ENCODE assay signal across 12 cellular contexts in genomic region chr3:108305484-108306172, GRCh38. TPM values are rescaled to one million over a fixed set of nuclear protein-coding genes. Genes with fewer than 3 reads are reported as not detected.
A peak's percentile ranks its signal among the peaks of the same experiment; 100 is the strongest.
DNase-seq lines count a peak whose midpoint lies in the region; ATAC-seq and TF ChIP-seq lines count a peak whose summit lies in the region.
"Had no signal": no experiment of that assay in that cellular context is flagged by ENCODE, and none has a peak within 500 bp of the region (broad histone marks: within the 10 kb centered on the region; RNA-seq: fewer than 3 reads in every experiment).

No MANE protein-coding gene starts in this region.

- H3K36me3 ChIP-seq in heart left ventricle (no peaks in the 10 kb centered on the region), left ventricle myocardium inferior (no peaks in the 10 kb centered on the region), Peyer's patch (no peaks in the 10 kb centered on the region)
- H3K36me3 ChIP-seq: BLaER1 treated with 17β-estradiol and CSF1 and Interleukin-3, amounts not matched to agents 10 nM and 100 nM; neural progenitor cell had no signal

- H3K4me3 ChIP-seq in heart left ventricle (no peak overlapping the region), left ventricle myocardium inferior (no peak overlapping the region), Peyer's patch (no peak overlapping the region)
- H3K4me3 ChIP-seq: BLaER1 treated with 17β-estradiol and CSF1 and Interleukin-3, amounts not matched to agents 10 nM and 100 nM; neural progenitor cell had no signal

- H3K4me1 ChIP-seq in heart left ventricle (no peaks in the 10 kb centered on the region), left ventricle myocardium inferior (no peaks in the 10 kb centered on the region), Peyer's patch (peaks cover 0 to 12% (median 0%) of the 10 kb centered on the region in 4 donors)

- H3K9me3 ChIP-seq in heart left ventricle, result peaks cover 0 to 14% (median 0%) of the 10 kb centered on the region in 12 donors
- peaks cover 12% of the 10 kb centered on the region for H3K9me3 ChIP-seq in left ventricle myocardium inferior (replicated peaks)
- peaks cover 0 to 5% (median 0%) of the 10 kb centered on the region in 4 donors for H3K9me3 ChIP-seq in Peyer's patch

- TF ChIP-seq CTCF in heart left ventricle (IDR thresholded peaks at IDR 0.05) (no peak), left ventricle myocardium inferior (IDR thresholded peaks at IDR 0.05; ENCODE audit: borderline replicate concordance) (no peak), Peyer's patch (IDR thresholded peaks at IDR 0.05) (no peak)

- peak in 3 of 4 donors; percentile 47 to 73 (median 70) for ATAC-seq in heart left ventricle
- no peak for ATAC-seq in HG02763 (IDR thresholded peaks at IDR 0.05; ENCODE audit: unreplicated experiment)
- no peak for ATAC-seq in GM18909 (IDR thresholded peaks at IDR 0.05; ENCODE audit: poor library complexity, unreplicated experiment)
- no peak for ATAC-seq in HG02571 (IDR thresholded peaks at IDR 0.05; ENCODE audit: unreplicated experiment)

- intact Hi-C loops in heart left ventricle (cut with DNase I) (no loop called here), left ventricle myocardium inferior (cut with micrococcal nuclease) (no loop called here)

- H3K27ac ChIP-seq in heart left ventricle (no peak overlapping the region), left ventricle myocardium inferior (replicated peaks) (no peak overlapping the region), Peyer's patch (peak overlapping the region in 2 of 4 donors; percentile 39 to 40)
- H3K27ac ChIP-seq: BLaER1 treated with 17β-estradiol and CSF1 and Interleukin-3, amounts not matched to agents 10 nM and 100 nM; neural progenitor cell had no signal

- TF ChIP-seq POLR2A in heart left ventricle (IDR thresholded peaks at IDR 0.05) (no peak), Peyer's patch (IDR thresholded peaks at IDR 0.05) (no peak)

- peak in 1 of 5 donors; percentile 35 for DNase-seq in heart left ventricle
- no peak for DNase-seq in left ventricle myocardium inferior
- DNase-seq in Peyer's patch, result peak in 2 of 3 donors; percentile 76 to 86
- DNase-seq in iPS-NIHi11 (ENCODE audit: low spot score), result peak; percentile 22
- DNase-seq in HuH-7 (ENCODE audit: low spot score), result no peak
- DNase-seq: NCI-H1048, NCI-H69 had no signal

- H3K27me3 ChIP-seq in heart left ventricle (no peaks in the 10 kb centered on the region), left ventricle myocardium inferior (ENCODE audit: low read depth) (no peaks in the 10 kb centered on the region), Peyer's patch (no peaks in the 10 kb centered on the region)
- H3K27me3 ChIP-seq: BLaER1 treated with 17β-estradiol and CSF1 and Interleukin-3, amounts not matched to agents 10 nM and 100 nM; neural progenitor cell had no signal

- 61 to 71% (median 69%) methylated on average over 1 of the region's 1 CpG for WGBS in heart left ventricle, 4 donors

RNA-seq across cellular contexts. Expression of gene HHLA2, which starts 9.3 kb away (rescaled TPM):
- not detected for total RNA-seq in heart left ventricle
- polyA plus RNA-seq in heart left ventricle, result under 1 TPM in 1 of 2 donors, not detected in 1; 0.08 TPM
- total RNA-seq in left ventricle myocardium inferior, result not detected
- 100 to 1,000 TPM in 3 of 4 donors, 10 to 100 TPM in 1; 14.9 to 276 (median 145) TPM for total RNA-seq in Peyer's patch

Comparison
In these comparisons a context has a peak if more than half of its experiments do, and no peak if none do; other contexts are left out.
1. ATAC-seq: peak in heart left ventricle (3 of 4); none in HG02763 (single experiment), GM18909 (single experiment) and HG02571 (single experiment).
2. DNase-seq: peak in Peyer's patch (2 of 3) and iPS-NIHi11 (single experiment); none in left ventricle myocardium inferior (single experiment) and HuH-7 (single experiment).
3. RNA of gene HHLA2, which starts 9.3 kb away (total RNA-seq): 14.9 to 276 TPM in Peyer's patch; not detected in heart left ventricle and not detected in left ventricle myocardium inferior (single experiment); every median in the first group is over 10 times any median in the second.